Comparison of ENCODE assay signal across 1 cellular context in the genomic region with DNA sequence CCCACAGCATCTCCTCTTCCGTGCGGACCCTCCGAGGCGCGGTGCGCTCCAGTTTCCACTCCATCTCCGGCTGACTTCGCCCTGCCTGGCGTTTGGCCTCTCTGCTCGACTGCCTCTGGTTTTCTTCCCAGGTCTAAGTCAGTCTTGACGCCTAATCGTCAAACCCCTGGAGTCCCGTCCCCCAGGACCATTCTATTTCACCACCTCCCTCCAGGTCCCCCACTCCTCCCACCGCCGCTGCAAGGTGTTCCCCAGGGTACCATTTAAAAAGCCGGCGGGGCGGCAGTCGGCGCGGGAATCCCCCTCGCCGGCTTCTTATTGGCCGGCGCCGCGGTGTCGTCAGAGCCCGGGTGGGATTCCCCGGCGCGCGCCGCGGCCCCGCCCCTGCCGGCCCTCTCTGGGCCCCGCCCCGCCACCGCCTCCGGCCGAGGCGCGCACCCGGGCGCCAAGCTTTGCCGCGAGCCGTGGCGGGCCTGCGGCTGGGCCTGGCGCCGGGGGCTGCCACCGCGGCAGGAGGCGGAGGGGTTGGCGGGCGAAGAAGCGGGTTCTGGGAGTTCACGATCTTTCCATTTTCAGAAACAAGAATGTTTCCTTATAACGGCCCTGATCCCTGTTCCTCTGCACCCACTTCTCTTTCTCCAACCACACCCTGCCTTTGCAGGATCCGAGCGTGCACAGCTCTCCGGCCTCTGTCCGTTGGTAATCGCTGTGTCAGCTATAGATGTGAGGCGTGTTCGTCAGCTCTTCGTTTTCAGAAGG.
TF ChIP-seq lines count a peak whose summit lies in the region.

A gene with protein sequence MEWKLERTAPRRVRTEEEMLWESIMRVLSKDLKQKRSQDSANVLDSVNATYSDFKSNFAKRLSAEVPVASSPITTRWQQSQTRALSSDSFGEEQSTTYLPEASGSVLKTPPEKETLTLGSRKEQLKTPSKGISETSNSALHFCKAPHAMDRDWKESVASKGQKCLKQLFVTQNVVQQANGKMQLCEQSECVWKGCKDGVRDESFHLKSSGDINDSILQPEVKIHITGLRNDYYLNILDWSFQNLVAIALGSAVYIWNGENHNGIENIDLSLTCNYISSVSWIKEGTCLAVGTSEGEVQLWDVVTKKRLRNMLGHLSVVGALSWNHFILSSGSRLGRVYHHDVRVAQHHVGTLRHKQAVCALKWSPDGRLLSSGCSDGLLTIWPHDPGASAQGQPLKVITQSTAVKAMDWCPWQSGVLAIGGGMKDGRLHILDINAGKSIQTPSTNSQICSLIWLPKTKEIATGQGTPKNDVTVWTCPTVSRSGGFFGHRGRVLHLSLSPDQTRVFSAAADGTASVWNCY (minus strand): TSS at position 241 of the 759 bp plus-strand sequence. CDS start 177 bp downstream, at position 64.

TF ChIP-seq in HepG2, 621 proteins besides CTCF, POLR2A, EP300 and RAD21 (continued from another document and continues in another):
- TF ChIP-seq KDM5B (CRISPR knock-in tag; IDR thresholded peaks at IDR 0.05; ENCODE audit: borderline replicate concordance) = peak; percentile 11; the same call in 1 of the 2 replicates
- no peak for TF ChIP-seq FOSL1 (CRISPR knock-in tag; IDR thresholded peaks at IDR 0.05; ENCODE audit: borderline replicate concordance)
- no peak for TF ChIP-seq ZNF713 (CRISPR knock-in tag; IDR thresholded peaks at IDR 0.05)
- TF ChIP-seq EED (CRISPR knock-in tag; IDR thresholded peaks at IDR 0.05) = no peak
- TF ChIP-seq PHF21A (CRISPR knock-in tag; IDR thresholded peaks at IDR 0.05) = no peak
- TF ChIP-seq DPF2 (CRISPR knock-in tag; IDR thresholded peaks at IDR 0.05; ENCODE audit: borderline replicate concordance, low read depth) = no peak
- no peak for TF ChIP-seq ZNF343 (CRISPR knock-in tag; IDR thresholded peaks at IDR 0.05)
- TF ChIP-seq, protein P1, sequence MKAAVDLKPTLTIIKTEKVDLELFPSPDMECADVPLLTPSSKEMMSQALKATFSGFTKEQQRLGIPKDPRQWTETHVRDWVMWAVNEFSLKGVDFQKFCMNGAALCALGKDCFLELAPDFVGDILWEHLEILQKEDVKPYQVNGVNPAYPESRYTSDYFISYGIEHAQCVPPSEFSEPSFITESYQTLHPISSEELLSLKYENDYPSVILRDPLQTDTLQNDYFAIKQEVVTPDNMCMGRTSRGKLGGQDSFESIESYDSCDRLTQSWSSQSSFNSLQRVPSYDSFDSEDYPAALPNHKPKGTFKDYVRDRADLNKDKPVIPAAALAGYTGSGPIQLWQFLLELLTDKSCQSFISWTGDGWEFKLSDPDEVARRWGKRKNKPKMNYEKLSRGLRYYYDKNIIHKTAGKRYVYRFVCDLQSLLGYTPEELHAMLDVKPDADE (CRISPR knock-in tag; IDR thresholded peaks at IDR 0.05) = no peak
- TF ChIP-seq ZNF674 (CRISPR knock-in tag; IDR thresholded peaks at IDR 0.05; ENCODE audit: low read depth) = no peak
- peak; percentile 30; the same call in 1 of the 2 replicates for TF ChIP-seq SALL1 (CRISPR knock-in tag; IDR thresholded peaks at IDR 0.05)
- TF ChIP-seq, protein P2, sequence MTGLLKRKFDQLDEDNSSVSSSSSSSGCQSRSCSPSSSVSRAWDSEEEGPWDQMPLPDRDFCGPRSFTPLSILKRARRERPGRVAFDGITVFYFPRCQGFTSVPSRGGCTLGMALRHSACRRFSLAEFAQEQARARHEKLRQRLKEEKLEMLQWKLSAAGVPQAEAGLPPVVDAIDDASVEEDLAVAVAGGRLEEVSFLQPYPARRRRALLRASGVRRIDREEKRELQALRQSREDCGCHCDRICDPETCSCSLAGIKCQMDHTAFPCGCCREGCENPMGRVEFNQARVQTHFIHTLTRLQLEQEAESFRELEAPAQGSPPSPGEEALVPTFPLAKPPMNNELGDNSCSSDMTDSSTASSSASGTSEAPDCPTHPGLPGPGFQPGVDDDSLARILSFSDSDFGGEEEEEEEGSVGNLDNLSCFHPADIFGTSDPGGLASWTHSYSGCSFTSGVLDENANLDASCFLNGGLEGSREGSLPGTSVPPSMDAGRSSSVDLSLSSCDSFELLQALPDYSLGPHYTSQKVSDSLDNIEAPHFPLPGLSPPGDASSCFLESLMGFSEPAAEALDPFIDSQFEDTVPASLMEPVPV (CRISPR knock-in tag; IDR thresholded peaks at IDR 0.05) = 0 out of 2 replicates have a peak, but pooled peaks have one; percentile 26
- no peak for TF ChIP-seq TCF7 (IDR thresholded peaks at IDR 0.05; ENCODE audit: low read depth)
- TF ChIP-seq HMG20B (CRISPR knock-in tag; conservative IDR thresholded peaks at IDR 0.05) = no peak
- TF ChIP-seq, protein P3, sequence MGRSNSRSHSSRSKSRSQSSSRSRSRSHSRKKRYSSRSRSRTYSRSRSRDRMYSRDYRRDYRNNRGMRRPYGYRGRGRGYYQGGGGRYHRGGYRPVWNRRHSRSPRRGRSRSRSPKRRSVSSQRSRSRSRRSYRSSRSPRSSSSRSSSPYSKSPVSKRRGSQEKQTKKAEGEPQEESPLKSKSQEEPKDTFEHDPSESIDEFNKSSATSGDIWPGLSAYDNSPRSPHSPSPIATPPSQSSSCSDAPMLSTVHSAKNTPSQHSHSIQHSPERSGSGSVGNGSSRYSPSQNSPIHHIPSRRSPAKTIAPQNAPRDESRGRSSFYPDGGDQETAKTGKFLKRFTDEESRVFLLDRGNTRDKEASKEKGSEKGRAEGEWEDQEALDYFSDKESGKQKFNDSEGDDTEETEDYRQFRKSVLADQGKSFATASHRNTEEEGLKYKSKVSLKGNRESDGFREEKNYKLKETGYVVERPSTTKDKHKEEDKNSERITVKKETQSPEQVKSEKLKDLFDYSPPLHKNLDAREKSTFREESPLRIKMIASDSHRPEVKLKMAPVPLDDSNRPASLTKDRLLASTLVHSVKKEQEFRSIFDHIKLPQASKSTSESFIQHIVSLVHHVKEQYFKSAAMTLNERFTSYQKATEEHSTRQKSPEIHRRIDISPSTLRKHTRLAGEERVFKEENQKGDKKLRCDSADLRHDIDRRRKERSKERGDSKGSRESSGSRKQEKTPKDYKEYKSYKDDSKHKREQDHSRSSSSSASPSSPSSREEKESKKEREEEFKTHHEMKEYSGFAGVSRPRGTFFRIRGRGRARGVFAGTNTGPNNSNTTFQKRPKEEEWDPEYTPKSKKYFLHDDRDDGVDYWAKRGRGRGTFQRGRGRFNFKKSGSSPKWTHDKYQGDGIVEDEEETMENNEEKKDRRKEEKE (IDR thresholded peaks at IDR 0.05) = no peak
- TF ChIP-seq NCOR1 (IDR thresholded peaks at IDR 0.05; ENCODE audit: borderline replicate concordance, low read length) = no peak
- no peak for TF ChIP-seq TGIF2 (CRISPR knock-in tag; IDR thresholded peaks at IDR 0.05)
- TF ChIP-seq, protein P4, sequence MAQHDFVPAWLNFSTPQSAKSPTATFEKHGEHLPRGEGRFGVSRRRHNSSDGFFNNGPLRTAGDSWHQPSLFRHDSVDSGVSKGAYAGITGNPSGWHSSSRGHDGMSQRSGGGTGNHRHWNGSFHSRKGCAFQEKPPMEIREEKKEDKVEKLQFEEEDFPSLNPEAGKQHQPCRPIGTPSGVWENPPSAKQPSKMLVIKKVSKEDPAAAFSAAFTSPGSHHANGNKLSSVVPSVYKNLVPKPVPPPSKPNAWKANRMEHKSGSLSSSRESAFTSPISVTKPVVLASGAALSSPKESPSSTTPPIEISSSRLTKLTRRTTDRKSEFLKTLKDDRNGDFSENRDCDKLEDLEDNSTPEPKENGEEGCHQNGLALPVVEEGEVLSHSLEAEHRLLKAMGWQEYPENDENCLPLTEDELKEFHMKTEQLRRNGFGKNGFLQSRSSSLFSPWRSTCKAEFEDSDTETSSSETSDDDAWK (CRISPR knock-in tag; IDR thresholded peaks at IDR 0.05) = no peak
- TF ChIP-seq SYNCRIP (IDR thresholded peaks at IDR 0.05; ENCODE audit: insufficient read depth, low read depth, low read length) = no peak
- TF ChIP-seq, protein P5, sequence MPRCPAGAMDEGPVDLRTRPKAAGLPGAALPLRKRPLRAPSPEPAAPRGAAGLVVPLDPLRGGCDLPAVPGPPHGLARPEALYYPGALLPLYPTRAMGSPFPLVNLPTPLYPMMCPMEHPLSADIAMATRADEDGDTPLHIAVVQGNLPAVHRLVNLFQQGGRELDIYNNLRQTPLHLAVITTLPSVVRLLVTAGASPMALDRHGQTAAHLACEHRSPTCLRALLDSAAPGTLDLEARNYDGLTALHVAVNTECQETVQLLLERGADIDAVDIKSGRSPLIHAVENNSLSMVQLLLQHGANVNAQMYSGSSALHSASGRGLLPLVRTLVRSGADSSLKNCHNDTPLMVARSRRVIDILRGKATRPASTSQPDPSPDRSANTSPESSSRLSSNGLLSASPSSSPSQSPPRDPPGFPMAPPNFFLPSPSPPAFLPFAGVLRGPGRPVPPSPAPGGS (CRISPR knock-in tag; IDR thresholded peaks at IDR 0.05) = no peak
- 0 out of 2 replicates have a peak, but pooled peaks have one; percentile 23 for TF ChIP-seq ZNF451 (CRISPR knock-in tag; IDR thresholded peaks at IDR 0.05)
- no peak for TF ChIP-seq FOXA3 (CRISPR knock-in tag; IDR thresholded peaks at IDR 0.05)
- TF ChIP-seq RFXAP (CRISPR knock-in tag; IDR thresholded peaks at IDR 0.05; ENCODE audit: borderline replicate concordance) = no peak
- TF ChIP-seq, protein P6, sequence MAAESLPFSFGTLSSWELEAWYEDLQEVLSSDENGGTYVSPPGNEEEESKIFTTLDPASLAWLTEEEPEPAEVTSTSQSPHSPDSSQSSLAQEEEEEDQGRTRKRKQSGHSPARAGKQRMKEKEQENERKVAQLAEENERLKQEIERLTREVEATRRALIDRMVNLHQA (CRISPR knock-in tag; IDR thresholded peaks at IDR 0.05) = no peak
- no peak for TF ChIP-seq ZFP41 (CRISPR knock-in tag; IDR thresholded peaks at IDR 0.05; ENCODE audit: borderline replicate concordance)
- no peak for TF ChIP-seq ARID2 (CRISPR knock-in tag; IDR thresholded peaks at IDR 0.05; ENCODE audit: borderline replicate concordance)
- no peak for TF ChIP-seq KDM2A (CRISPR knock-in tag; IDR thresholded peaks at IDR 0.05; ENCODE audit: borderline replicate concordance, low read depth)
- TF ChIP-seq, protein P7, sequence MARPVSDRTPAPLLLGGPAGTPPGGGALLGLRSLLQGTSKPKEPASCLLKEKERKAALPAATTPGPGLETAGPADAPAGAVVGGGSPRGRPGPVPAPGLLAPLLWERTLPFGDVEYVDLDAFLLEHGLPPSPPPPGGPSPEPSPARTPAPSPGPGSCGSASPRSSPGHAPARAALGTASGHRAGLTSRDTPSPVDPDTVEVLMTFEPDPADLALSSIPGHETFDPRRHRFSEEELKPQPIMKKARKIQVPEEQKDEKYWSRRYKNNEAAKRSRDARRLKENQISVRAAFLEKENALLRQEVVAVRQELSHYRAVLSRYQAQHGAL (CRISPR knock-in tag; IDR thresholded peaks at IDR 0.05; ENCODE audit: not compliant biosample characterization) = no peak
- no peak for TF ChIP-seq PAWR (CRISPR knock-in tag; IDR thresholded peaks at IDR 0.05; ENCODE audit: borderline replicate concordance)
- TF ChIP-seq CEBPB (IDR thresholded peaks at IDR 0.05; ENCODE audit: borderline replicate concordance, low read depth, low read length) = no peak
- TF ChIP-seq IRF2 (CRISPR knock-in tag; IDR thresholded peaks at IDR 0.05) = no peak
- TF ChIP-seq, protein P8, sequence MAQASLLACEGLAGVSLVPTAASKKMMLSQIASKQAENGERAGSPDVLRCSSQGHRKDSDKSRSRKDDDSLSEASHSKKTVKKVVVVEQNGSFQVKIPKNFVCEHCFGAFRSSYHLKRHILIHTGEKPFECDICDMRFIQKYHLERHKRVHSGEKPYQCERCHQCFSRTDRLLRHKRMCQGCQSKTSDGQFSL (CRISPR knock-in tag; IDR thresholded peaks at IDR 0.05) = no peak
- no peak for TF ChIP-seq CCDC6 (CRISPR knock-in tag; IDR thresholded peaks at IDR 0.05)
- TF ChIP-seq BRD4 (CRISPR knock-in tag; IDR thresholded peaks at IDR 0.05) = no peak
- TF ChIP-seq MXI1 (IDR thresholded peaks at IDR 0.05; ENCODE audit: borderline replicate concordance, low read depth, low read length) = peak; percentile 32; the same call in 1 of the 3 replicates
- TF ChIP-seq GTF3A (CRISPR knock-in tag; conservative IDR thresholded peaks at IDR 0.05) = no peak
- TF ChIP-seq HDAC1 (CRISPR knock-in tag; IDR thresholded peaks at IDR 0.05) = 0 out of 2 replicates have a peak, but pooled peaks have one; percentile 19
- 0 out of 2 replicates have a peak, but pooled peaks have one; percentile 24 for TF ChIP-seq HOXA5 (CRISPR knock-in tag; IDR thresholded peaks at IDR 0.05)
- no peak for TF ChIP-seq MTA3 (CRISPR knock-in tag; IDR thresholded peaks at IDR 0.05)
- TF ChIP-seq, protein P9, sequence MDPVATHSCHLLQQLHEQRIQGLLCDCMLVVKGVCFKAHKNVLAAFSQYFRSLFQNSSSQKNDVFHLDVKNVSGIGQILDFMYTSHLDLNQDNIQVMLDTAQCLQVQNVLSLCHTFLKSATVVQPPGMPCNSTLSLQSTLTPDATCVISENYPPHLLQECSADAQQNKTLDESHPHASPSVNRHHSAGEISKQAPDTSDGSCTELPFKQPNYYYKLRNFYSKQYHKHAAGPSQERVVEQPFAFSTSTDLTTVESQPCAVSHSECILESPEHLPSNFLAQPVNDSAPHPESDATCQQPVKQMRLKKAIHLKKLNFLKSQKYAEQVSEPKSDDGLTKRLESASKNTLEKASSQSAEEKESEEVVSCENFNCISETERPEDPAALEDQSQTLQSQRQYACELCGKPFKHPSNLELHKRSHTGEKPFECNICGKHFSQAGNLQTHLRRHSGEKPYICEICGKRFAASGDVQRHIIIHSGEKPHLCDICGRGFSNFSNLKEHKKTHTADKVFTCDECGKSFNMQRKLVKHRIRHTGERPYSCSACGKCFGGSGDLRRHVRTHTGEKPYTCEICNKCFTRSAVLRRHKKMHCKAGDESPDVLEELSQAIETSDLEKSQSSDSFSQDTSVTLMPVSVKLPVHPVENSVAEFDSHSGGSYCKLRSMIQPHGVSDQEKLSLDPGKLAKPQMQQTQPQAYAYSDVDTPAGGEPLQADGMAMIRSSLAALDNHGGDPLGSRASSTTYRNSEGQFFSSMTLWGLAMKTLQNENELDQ (CRISPR knock-in tag; IDR thresholded peaks at IDR 0.05; ENCODE audit: borderline replicate concordance) = no peak
- TF ChIP-seq, protein P10, sequence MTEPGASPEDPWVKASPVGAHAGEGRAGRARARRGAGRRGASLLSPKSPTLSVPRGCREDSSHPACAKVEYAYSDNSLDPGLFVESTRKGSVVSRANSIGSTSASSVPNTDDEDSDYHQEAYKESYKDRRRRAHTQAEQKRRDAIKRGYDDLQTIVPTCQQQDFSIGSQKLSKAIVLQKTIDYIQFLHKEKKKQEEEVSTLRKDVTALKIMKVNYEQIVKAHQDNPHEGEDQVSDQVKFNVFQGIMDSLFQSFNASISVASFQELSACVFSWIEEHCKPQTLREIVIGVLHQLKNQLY (CRISPR knock-in tag; IDR thresholded peaks at IDR 0.05) = no peak
- no peak for TF ChIP-seq TBP (CRISPR knock-in tag; IDR thresholded peaks at IDR 0.05)
- TF ChIP-seq ZNF703 (CRISPR knock-in tag; IDR thresholded peaks at IDR 0.05; ENCODE audit: borderline replicate concordance) = no peak
- TF ChIP-seq MXD4 (CRISPR knock-in tag; IDR thresholded peaks at IDR 0.05) = no peak
- TF ChIP-seq NFE2 (CRISPR knock-in tag; IDR thresholded peaks at IDR 0.05) = no peak
- no peak for TF ChIP-seq SATB2 (CRISPR knock-in tag; IDR thresholded peaks at IDR 0.05)
- no peak for TF ChIP-seq HCFC1 (IDR thresholded peaks at IDR 0.05; ENCODE audit: low read depth, low read length)
- TF ChIP-seq AGO2 (optimal IDR thresholded peaks at IDR 0.05; ENCODE audit: low read depth, low read length) = no peak
- no peak for TF ChIP-seq KAT8 (CRISPR knock-in tag; IDR thresholded peaks at IDR 0.05)
- TF ChIP-seq, protein P11, sequence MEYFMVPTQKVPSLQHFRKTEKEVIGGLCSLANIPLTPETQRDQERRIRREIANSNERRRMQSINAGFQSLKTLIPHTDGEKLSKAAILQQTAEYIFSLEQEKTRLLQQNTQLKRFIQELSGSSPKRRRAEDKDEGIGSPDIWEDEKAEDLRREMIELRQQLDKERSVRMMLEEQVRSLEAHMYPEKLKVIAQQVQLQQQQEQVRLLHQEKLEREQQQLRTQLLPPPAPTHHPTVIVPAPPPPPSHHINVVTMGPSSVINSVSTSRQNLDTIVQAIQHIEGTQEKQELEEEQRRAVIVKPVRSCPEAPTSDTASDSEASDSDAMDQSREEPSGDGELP (IDR thresholded peaks at IDR 0.05; ENCODE audit: borderline replicate concordance, low read depth) = no peak
- no peak for TF ChIP-seq POLR2G (IDR thresholded peaks at IDR 0.05; ENCODE audit: low read depth, low read length)
